1 cellular context compared by ENCODE assay signal in the genomic region with DNA sequence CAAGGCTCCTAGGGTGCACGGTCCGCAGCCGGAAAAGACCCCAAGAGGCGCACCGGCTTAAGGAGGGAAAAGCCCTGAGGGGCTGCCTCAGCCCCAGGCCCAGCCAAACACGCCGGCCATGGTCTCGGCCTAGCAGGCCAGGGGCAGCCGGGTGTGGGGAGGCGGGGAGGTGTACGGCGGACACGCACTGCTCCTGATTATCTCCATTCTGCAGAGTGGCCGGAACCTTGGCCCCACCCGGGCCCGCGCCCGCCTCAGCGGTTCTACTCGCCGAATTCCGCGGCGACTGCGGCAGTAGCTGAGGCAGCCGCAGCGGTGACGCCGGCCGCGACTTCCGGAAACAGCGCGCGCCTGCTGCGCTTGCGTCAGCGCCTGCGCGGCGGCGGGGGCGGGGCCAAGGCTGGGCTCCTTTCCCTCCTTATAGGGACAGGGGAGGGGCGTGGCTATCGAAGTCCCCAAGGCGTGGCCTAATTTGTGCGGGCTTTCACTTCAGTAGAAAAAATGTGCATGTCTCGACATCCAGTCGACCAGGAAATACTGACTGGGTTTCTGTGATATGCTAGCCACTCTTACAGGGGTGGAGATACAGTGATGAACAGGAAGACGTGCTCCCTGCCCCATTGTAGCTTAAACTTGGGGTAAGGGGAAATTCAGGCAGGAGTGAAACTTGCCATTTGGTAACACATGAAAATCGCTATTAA.
TF ChIP-seq lines count a peak whose summit lies in the region.

A gene with protein sequence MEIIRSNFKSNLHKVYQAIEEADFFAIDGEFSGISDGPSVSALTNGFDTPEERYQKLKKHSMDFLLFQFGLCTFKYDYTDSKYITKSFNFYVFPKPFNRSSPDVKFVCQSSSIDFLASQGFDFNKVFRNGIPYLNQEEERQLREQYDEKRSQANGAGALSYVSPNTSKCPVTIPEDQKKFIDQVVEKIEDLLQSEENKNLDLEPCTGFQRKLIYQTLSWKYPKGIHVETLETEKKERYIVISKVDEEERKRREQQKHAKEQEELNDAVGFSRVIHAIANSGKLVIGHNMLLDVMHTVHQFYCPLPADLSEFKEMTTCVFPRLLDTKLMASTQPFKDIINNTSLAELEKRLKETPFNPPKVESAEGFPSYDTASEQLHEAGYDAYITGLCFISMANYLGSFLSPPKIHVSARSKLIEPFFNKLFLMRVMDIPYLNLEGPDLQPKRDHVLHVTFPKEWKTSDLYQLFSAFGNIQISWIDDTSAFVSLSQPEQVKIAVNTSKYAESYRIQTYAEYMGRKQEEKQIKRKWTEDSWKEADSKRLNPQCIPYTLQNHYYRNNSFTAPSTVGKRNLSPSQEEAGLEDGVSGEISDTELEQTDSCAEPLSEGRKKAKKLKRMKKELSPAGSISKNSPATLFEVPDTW (minus strand): TSS at position 342 of the 701 bp plus-strand sequence. CDS start 135 bp downstream, at position 207.

TF ChIP-seq in K562, 482 proteins besides CTCF, POLR2A, EP300 and RAD21 (continued from another document and continues in another):
- TF ChIP-seq, protein P1, sequence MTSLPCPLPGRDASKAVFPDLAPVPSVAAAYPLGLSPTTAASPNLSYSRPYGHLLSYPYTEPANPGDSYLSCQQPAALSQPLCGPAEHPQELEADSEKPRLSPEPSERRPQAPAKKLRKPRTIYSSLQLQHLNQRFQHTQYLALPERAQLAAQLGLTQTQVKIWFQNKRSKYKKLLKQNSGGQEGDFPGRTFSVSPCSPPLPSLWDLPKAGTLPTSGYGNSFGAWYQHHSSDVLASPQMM (CRISPR knock-in tag; IDR thresholded peaks at IDR 0.05): no peak
- TF ChIP-seq NCOA1 (IDR thresholded peaks at IDR 0.05; ENCODE audit: low read depth): no peak
- TF ChIP-seq NR2C1 (IDR thresholded peaks at IDR 0.05): no peak
- TF ChIP-seq NR2C1 (tag; IDR thresholded peaks at IDR 0.05): no peak
- peak; percentile 96 for TF ChIP-seq POLR2H (tag; IDR thresholded peaks at IDR 0.05; ENCODE audit: low read depth)
- TF ChIP-seq PRMT5 (CRISPR knock-in tag; IDR thresholded peaks at IDR 0.05): 0 out of 2 replicates have a peak, but pooled peaks have one; percentile 13
- peak; percentile 76 for TF ChIP-seq RBBP5 (IDR thresholded peaks at IDR 0.05; ENCODE audit: borderline replicate concordance, insufficient read depth, low read length, poor library complexity, severe bottlenecking)
- TF ChIP-seq, protein P2, sequence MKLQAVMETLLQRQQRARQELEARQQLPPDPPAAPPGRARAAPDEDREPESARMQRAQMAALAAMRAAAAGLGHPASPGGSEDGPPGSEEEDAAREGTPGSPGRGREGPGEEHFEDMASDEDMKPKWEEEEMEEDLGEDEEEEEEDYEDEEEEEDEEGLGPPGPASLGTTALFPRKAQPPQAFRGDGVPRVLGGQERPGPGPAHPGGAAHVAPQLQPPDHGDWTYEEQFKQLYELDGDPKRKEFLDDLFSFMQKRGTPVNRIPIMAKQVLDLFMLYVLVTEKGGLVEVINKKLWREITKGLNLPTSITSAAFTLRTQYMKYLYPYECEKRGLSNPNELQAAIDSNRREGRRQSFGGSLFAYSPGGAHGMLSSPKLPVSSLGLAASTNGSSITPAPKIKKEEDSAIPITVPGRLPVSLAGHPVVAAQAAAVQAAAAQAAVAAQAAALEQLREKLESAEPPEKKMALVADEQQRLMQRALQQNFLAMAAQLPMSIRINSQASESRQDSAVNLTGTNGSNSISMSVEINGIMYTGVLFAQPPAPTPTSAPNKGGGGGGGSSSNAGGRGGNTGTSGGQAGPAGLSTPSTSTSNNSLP (IDR thresholded peaks at IDR 0.05; ENCODE audit: borderline replicate concordance, low read depth, low read length): no peak
- TF ChIP-seq FUS (optimal IDR thresholded peaks at IDR 0.05; ENCODE audit: low read depth, low read length): no peak
- TF ChIP-seq, protein P3, sequence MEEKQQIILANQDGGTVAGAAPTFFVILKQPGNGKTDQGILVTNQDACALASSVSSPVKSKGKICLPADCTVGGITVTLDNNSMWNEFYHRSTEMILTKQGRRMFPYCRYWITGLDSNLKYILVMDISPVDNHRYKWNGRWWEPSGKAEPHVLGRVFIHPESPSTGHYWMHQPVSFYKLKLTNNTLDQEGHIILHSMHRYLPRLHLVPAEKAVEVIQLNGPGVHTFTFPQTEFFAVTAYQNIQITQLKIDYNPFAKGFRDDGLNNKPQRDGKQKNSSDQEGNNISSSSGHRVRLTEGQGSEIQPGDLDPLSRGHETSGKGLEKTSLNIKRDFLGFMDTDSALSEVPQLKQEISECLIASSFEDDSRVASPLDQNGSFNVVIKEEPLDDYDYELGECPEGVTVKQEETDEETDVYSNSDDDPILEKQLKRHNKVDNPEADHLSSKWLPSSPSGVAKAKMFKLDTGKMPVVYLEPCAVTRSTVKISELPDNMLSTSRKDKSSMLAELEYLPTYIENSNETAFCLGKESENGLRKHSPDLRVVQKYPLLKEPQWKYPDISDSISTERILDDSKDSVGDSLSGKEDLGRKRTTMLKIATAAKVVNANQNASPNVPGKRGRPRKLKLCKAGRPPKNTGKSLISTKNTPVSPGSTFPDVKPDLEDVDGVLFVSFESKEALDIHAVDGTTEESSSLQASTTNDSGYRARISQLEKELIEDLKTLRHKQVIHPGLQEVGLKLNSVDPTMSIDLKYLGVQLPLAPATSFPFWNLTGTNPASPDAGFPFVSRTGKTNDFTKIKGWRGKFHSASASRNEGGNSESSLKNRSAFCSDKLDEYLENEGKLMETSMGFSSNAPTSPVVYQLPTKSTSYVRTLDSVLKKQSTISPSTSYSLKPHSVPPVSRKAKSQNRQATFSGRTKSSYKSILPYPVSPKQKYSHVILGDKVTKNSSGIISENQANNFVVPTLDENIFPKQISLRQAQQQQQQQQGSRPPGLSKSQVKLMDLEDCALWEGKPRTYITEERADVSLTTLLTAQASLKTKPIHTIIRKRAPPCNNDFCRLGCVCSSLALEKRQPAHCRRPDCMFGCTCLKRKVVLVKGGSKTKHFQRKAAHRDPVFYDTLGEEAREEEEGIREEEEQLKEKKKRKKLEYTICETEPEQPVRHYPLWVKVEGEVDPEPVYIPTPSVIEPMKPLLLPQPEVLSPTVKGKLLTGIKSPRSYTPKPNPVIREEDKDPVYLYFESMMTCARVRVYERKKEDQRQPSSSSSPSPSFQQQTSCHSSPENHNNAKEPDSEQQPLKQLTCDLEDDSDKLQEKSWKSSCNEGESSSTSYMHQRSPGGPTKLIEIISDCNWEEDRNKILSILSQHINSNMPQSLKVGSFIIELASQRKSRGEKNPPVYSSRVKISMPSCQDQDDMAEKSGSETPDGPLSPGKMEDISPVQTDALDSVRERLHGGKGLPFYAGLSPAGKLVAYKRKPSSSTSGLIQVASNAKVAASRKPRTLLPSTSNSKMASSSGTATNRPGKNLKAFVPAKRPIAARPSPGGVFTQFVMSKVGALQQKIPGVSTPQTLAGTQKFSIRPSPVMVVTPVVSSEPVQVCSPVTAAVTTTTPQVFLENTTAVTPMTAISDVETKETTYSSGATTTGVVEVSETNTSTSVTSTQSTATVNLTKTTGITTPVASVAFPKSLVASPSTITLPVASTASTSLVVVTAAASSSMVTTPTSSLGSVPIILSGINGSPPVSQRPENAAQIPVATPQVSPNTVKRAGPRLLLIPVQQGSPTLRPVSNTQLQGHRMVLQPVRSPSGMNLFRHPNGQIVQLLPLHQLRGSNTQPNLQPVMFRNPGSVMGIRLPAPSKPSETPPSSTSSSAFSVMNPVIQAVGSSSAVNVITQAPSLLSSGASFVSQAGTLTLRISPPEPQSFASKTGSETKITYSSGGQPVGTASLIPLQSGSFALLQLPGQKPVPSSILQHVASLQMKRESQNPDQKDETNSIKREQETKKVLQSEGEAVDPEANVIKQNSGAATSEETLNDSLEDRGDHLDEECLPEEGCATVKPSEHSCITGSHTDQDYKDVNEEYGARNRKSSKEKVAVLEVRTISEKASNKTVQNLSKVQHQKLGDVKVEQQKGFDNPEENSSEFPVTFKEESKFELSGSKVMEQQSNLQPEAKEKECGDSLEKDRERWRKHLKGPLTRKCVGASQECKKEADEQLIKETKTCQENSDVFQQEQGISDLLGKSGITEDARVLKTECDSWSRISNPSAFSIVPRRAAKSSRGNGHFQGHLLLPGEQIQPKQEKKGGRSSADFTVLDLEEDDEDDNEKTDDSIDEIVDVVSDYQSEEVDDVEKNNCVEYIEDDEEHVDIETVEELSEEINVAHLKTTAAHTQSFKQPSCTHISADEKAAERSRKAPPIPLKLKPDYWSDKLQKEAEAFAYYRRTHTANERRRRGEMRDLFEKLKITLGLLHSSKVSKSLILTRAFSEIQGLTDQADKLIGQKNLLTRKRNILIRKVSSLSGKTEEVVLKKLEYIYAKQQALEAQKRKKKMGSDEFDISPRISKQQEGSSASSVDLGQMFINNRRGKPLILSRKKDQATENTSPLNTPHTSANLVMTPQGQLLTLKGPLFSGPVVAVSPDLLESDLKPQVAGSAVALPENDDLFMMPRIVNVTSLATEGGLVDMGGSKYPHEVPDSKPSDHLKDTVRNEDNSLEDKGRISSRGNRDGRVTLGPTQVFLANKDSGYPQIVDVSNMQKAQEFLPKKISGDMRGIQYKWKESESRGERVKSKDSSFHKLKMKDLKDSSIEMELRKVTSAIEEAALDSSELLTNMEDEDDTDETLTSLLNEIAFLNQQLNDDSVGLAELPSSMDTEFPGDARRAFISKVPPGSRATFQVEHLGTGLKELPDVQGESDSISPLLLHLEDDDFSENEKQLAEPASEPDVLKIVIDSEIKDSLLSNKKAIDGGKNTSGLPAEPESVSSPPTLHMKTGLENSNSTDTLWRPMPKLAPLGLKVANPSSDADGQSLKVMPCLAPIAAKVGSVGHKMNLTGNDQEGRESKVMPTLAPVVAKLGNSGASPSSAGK (IDR thresholded peaks at IDR 0.05): peak; percentile 65
- peak; percentile 81; the same call in 1 of the 2 replicates for TF ChIP-seq NR3C1 (CRISPR knock-in tag; IDR thresholded peaks at IDR 0.05)
- TF ChIP-seq FIP1L1 (IDR thresholded peaks at IDR 0.05; ENCODE audit: low read depth, low read length, poor library complexity, severe bottlenecking): peak; percentile 73
- TF ChIP-seq HDGF (IDR thresholded peaks at IDR 0.05): no peak
- TF ChIP-seq ZKSCAN1 (IDR thresholded peaks at IDR 0.05; ENCODE audit: low read depth, low read length): 0 out of 2 replicates have a peak, but pooled peaks have one; percentile 15
- no peak; a peak in 1 of 4 replicates for TF ChIP-seq NONO (IDR thresholded peaks at IDR 0.05; ENCODE audit: low read depth in 2 of 2, low read length in 1 of 2)
- peak; percentile 86 for TF ChIP-seq GABPA (tag; conservative IDR thresholded peaks at IDR 0.05; ENCODE audit: low read depth)
- TF ChIP-seq, protein P4, sequence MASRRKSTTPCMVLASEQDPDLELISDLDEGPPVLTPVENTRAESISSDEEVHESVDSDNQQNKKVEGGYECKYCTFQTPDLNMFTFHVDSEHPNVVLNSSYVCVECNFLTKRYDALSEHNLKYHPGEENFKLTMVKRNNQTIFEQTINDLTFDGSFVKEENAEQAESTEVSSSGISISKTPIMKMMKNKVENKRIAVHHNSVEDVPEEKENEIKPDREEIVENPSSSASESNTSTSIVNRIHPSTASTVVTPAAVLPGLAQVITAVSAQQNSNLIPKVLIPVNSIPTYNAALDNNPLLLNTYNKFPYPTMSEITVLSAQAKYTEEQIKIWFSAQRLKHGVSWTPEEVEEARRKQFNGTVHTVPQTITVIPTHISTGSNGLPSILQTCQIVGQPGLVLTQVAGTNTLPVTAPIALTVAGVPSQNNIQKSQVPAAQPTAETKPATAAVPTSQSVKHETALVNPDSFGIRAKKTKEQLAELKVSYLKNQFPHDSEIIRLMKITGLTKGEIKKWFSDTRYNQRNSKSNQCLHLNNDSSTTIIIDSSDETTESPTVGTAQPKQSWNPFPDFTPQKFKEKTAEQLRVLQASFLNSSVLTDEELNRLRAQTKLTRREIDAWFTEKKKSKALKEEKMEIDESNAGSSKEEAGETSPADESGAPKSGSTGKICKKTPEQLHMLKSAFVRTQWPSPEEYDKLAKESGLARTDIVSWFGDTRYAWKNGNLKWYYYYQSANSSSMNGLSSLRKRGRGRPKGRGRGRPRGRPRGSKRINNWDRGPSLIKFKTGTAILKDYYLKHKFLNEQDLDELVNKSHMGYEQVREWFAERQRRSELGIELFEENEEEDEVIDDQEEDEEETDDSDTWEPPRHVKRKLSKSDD (conservative IDR thresholded peaks at IDR 0.05; ENCODE audit: low read length): no peak
- TF ChIP-seq, protein P5, sequence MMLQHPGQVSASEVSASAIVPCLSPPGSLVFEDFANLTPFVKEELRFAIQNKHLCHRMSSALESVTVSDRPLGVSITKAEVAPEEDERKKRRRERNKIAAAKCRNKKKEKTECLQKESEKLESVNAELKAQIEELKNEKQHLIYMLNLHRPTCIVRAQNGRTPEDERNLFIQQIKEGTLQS (IDR thresholded peaks at IDR 0.05): peak; percentile 13; the same call in 1 of the 2 replicates
- TF ChIP-seq, protein P5 (CRISPR knock-in tag; conservative IDR thresholded peaks at IDR 0.05): peak; percentile 48; the same call in 1 of the 2 replicates
- peak; percentile 58 for TF ChIP-seq TEAD4 (IDR thresholded peaks at IDR 0.05; ENCODE audit: low read length)
- peak; percentile 84 for TF ChIP-seq TEAD4 (CRISPR knock-in tag; IDR thresholded peaks at IDR 0.05; ENCODE audit: borderline replicate concordance)
- TF ChIP-seq, protein P6, sequence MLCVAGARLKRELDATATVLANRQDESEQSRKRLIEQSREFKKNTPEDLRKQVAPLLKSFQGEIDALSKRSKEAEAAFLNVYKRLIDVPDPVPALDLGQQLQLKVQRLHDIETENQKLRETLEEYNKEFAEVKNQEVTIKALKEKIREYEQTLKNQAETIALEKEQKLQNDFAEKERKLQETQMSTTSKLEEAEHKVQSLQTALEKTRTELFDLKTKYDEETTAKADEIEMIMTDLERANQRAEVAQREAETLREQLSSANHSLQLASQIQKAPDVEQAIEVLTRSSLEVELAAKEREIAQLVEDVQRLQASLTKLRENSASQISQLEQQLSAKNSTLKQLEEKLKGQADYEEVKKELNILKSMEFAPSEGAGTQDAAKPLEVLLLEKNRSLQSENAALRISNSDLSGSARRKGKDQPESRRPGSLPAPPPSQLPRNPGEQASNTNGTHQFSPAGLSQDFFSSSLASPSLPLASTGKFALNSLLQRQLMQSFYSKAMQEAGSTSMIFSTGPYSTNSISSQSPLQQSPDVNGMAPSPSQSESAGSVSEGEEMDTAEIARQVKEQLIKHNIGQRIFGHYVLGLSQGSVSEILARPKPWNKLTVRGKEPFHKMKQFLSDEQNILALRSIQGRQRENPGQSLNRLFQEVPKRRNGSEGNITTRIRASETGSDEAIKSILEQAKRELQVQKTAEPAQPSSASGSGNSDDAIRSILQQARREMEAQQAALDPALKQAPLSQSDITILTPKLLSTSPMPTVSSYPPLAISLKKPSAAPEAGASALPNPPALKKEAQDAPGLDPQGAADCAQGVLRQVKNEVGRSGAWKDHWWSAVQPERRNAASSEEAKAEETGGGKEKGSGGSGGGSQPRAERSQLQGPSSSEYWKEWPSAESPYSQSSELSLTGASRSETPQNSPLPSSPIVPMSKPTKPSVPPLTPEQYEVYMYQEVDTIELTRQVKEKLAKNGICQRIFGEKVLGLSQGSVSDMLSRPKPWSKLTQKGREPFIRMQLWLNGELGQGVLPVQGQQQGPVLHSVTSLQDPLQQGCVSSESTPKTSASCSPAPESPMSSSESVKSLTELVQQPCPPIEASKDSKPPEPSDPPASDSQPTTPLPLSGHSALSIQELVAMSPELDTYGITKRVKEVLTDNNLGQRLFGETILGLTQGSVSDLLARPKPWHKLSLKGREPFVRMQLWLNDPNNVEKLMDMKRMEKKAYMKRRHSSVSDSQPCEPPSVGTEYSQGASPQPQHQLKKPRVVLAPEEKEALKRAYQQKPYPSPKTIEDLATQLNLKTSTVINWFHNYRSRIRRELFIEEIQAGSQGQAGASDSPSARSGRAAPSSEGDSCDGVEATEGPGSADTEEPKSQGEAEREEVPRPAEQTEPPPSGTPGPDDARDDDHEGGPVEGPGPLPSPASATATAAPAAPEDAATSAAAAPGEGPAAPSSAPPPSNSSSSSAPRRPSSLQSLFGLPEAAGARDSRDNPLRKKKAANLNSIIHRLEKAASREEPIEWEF (CRISPR knock-in tag; IDR thresholded peaks at IDR 0.05): no peak
- no peak; the same call in 1 of the 2 replicates for TF ChIP-seq SOX6 (IDR thresholded peaks at IDR 0.05)
- TF ChIP-seq ZBTB1 (CRISPR knock-in tag; IDR thresholded peaks at IDR 0.05; ENCODE audit: borderline replicate concordance, low read depth): peak; percentile 100
